Comparison of ENCODE assay signal across 14 cellular contexts in genomic region chr11:70281114-70281729, GRCh38. TPM values are rescaled to one million over a fixed set of nuclear protein-coding genes. Genes with fewer than 3 reads are reported as not detected.
DNase-seq lines count a peak whose midpoint lies in the region; ATAC-seq and TF ChIP-seq lines count a peak whose summit lies in the region.
"Had no signal": no experiment of that assay in that cellular context is flagged by ENCODE, and none has a peak within 500 bp of the region (broad histone marks: within the 10 kb centered on the region; RNA-seq: fewer than 3 reads in every experiment).

No MANE protein-coding gene starts in this region.

- H3K36me3 Mint-ChIP-seq in T-helper 17 cell (ENCODE audit: low read depth) = peaks cover 12% of the 10 kb centered on the region

- H3K4me1 ChIP-seq in esophagus muscularis mucosa (peaks cover 6 to 19% (median 14%) of the 10 kb centered on the region in 4 donors), tibial artery (peaks cover 0 to 18% (median 12%) of the 10 kb centered on the region in 4 donors)
- H3K4me1 ChIP-seq in effector memory CD4-positive, alpha-beta T cell (ENCODE audit: control insufficient read depth, insufficient read depth, low read length, poor library complexity, severe bottlenecking) = no peaks in the 10 kb centered on the region

- no peaks in the 10 kb centered on the region for H3K27me3 Mint-ChIP-seq in T-helper 17 cell
- H3K27me3 Mint-ChIP-seq: activated CD4-positive, alpha-beta T cell treated with anti-CD3 and anti-CD28 coated beads, Interleukin-2, amount 10 ng/mL, durations not matched to agents 24 days and 14 days; activated T-helper 17 cell treated with anti-CD3 and anti-CD28 coated beads, Interleukin-2, amount 50 U/mL, for 72 hours had no signal

- H3K27me3 ChIP-seq in esophagus muscularis mucosa = no peaks in the 10 kb centered on the region
- no peaks in the 10 kb centered on the region for H3K27me3 ChIP-seq in tibial artery
- no peaks in the 10 kb centered on the region for H3K27me3 ChIP-seq in effector memory CD4-positive, alpha-beta T cell (replicated peaks; ENCODE audit: control insufficient read depth, insufficient read depth, low read length, poor library complexity, severe bottlenecking)

- H3K27ac ChIP-seq in esophagus muscularis mucosa (replicated peaks in 1 of 4) (peak overlapping the region in 3 of 4 donors; percentile 29 to 59 (median 41)), tibial artery (peak overlapping the region; percentile 45 to 47)
- no peak overlapping the region for H3K27ac ChIP-seq in effector memory CD4-positive, alpha-beta T cell (ENCODE audit: insufficient read depth, low read length, poor library complexity, severe bottlenecking)
- H3K27ac ChIP-seq: SK-N-MC had no signal

- no peak for TF ChIP-seq EP300 in esophagus muscularis mucosa (IDR thresholded peaks at IDR 0.05)

- H3K9me3 ChIP-seq in T-helper 17 cell (ENCODE audit: control insufficient read depth, low read length, poor library complexity, severe bottlenecking) = no peaks in the 10 kb centered on the region
- H3K9me3 ChIP-seq in esophagus muscularis mucosa = no peaks in the 10 kb centered on the region
- H3K9me3 ChIP-seq in tibial artery = no peaks in the 10 kb centered on the region
- no peaks in the 10 kb centered on the region for H3K9me3 ChIP-seq in effector memory CD4-positive, alpha-beta T cell (ENCODE audit: control insufficient read depth, low read length)

- no peak for ATAC-seq in T-helper 17 cell
- ATAC-seq: activated T-helper 17 cell treated with anti-CD3 and anti-CD28 coated beads, Interleukin-2, amount 50 U/mL, for 72 hours had no signal

- H3K4me1 Mint-ChIP-seq in T-helper 17 cell = peaks cover 27% of the 10 kb centered on the region

- no peak overlapping the region for H3K4me3 Mint-ChIP-seq in T-helper 17 cell
- H3K4me3 Mint-ChIP-seq: activated CD4-positive, alpha-beta T cell treated with anti-CD3 and anti-CD28 coated beads, Interleukin-2, amount 10 ng/mL, durations not matched to agents 24 days and 14 days; activated T-helper 17 cell treated with anti-CD3 and anti-CD28 coated beads, Interleukin-2, amount 50 U/mL, for 72 hours had no signal

- DNase-seq in T-helper 17 cell = no peak
- no peak for DNase-seq in esophagus muscularis mucosa (ENCODE audit: extremely low spot score)
- peak; percentile 1 for DNase-seq in mesenteric fat pad (ENCODE audit: low spot score)
- DNase-seq in tibial artery = peak in 1 of 2 donors; percentile 62
- no peak for DNase-seq in HPDE6-E6E7 (ENCODE audit: extremely low spot score)
- no peak for DNase-seq in DMS53 (lab: John Stamatoyannopoulos, UW)
- no peak for DNase-seq in effector memory CD4-positive, alpha-beta T cell
- DNase-seq: activated CD4-positive, alpha-beta T cell treated with anti-CD3 and anti-CD28 coated beads, Interleukin-2, amount 10 ng/mL, durations not matched to agents 24 days and 14 days; cortex of kidney; NCI-H1436 treated with DMSO at 0.1 percent for 48 hours; NCI-H774 had no signal

- H3K27ac Mint-ChIP-seq in T-helper 17 cell = peak overlapping the region; percentile 34
- H3K27ac Mint-ChIP-seq: activated CD4-positive, alpha-beta T cell treated with anti-CD3 and anti-CD28 coated beads, Interleukin-2, amount 10 ng/mL, durations not matched to agents 24 days and 14 days; activated T-helper 17 cell treated with anti-CD3 and anti-CD28 coated beads, Interleukin-2, amount 50 U/mL, for 72 hours had no signal

- WGBS in esophagus muscularis mucosa = 41% methylated on average over 6 of the region's 7 CpGs

- TF ChIP-seq CTCF in esophagus muscularis mucosa (IDR thresholded peaks at IDR 0.05) = no peak
- no peak for TF ChIP-seq CTCF in tibial artery (IDR thresholded peaks at IDR 0.05)

- TF ChIP-seq POLR2A in esophagus muscularis mucosa (IDR thresholded peaks at IDR 0.05; ENCODE audit: low read depth) = no peak

- intact Hi-C loops in esophagus muscularis mucosa (cut with DNase I) (no loop called here), tibial artery (cut with DNase I; ENCODE audit: low total_unique reads) (no loop called here)

- no peak overlapping the region for H3K4me3 ChIP-seq in esophagus muscularis mucosa
- H3K4me3 ChIP-seq in tibial artery = no peak overlapping the region
- no peak overlapping the region for H3K4me3 ChIP-seq in effector memory CD4-positive, alpha-beta T cell (ENCODE audit: insufficient read depth, low read depth, low read length, poor library complexity, severe bottlenecking)
- H3K4me3 ChIP-seq: SK-N-MC, skin epidermis had no signal

- H3K36me3 ChIP-seq in esophagus muscularis mucosa (peaks cover 19 to 53% (median 40%) of the 10 kb centered on the region in 4 donors), tibial artery (peaks cover 26 to 49% (median 32%) of the 10 kb centered on the region in 3 donors)
- H3K36me3 ChIP-seq in effector memory CD4-positive, alpha-beta T cell (ENCODE audit: control insufficient read depth, insufficient read depth, low read length) = peaks cover 23% of the 10 kb centered on the region

RNA-seq across cellular contexts. Expression of gene PPFIA1, which starts 10.7 kb away (rescaled TPM):
- total RNA-seq in T-helper 17 cell (10 to 100 TPM; 45.6 to 49.4 TPM), esophagus muscularis mucosa (10 to 100 TPM; 46.3 to 51.5 (median 47.2) TPM), mesenteric fat pad (119 TPM)
